Comparison of ENCODE assay signal across 1 cellular context in the genomic region with DNA sequence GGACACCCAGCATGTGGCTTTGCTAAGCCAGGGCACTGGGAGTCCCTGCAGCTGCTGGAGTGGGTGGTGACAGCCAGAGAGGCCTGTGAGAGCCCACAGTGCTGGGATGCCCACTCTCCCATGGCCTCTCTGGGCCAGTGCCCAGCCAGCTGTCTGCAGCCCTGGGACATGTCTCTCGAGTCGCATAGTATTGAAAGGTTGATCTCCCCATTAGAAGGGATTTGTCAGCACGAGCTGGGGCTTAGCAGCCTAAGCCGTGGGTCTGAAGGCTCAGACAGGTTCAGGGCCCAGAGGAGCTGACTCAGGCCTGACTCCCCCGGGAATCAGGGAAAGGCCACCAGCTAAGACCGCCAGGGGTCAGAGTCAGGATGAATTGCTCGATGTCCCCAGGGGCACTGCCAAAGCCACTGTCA.
TF ChIP-seq lines count a peak whose summit lies in the region.

No MANE protein-coding gene starts in this region.

TF ChIP-seq in K562, 482 proteins besides CTCF, POLR2A, EP300 and RAD21:
- TF ChIP-seq, protein P1, sequence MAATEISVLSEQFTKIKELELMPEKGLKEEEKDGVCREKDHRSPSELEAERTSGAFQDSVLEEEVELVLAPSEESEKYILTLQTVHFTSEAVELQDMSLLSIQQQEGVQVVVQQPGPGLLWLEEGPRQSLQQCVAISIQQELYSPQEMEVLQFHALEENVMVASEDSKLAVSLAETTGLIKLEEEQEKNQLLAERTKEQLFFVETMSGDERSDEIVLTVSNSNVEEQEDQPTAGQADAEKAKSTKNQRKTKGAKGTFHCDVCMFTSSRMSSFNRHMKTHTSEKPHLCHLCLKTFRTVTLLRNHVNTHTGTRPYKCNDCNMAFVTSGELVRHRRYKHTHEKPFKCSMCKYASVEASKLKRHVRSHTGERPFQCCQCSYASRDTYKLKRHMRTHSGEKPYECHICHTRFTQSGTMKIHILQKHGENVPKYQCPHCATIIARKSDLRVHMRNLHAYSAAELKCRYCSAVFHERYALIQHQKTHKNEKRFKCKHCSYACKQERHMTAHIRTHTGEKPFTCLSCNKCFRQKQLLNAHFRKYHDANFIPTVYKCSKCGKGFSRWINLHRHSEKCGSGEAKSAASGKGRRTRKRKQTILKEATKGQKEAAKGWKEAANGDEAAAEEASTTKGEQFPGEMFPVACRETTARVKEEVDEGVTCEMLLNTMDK (IDR thresholded peaks at IDR 0.05; ENCODE audit: borderline replicate concordance, insufficient read depth, low read depth, low read length, poor library complexity, severe bottlenecking), result peak; percentile 34
- TF ChIP-seq, protein P2, sequence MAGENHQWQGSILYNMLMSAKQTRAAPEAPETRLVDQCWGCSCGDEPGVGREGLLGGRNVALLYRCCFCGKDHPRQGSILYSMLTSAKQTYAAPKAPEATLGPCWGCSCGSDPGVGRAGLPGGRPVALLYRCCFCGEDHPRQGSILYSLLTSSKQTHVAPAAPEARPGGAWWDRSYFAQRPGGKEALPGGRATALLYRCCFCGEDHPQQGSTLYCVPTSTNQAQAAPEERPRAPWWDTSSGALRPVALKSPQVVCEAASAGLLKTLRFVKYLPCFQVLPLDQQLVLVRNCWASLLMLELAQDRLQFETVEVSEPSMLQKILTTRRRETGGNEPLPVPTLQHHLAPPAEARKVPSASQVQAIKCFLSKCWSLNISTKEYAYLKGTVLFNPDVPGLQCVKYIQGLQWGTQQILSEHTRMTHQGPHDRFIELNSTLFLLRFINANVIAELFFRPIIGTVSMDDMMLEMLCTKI (IDR thresholded peaks at IDR 0.05; ENCODE audit: partially characterized antibody), result no peak
